ENCODE assay signal across 8 cellular contexts in the genomic region with DNA sequence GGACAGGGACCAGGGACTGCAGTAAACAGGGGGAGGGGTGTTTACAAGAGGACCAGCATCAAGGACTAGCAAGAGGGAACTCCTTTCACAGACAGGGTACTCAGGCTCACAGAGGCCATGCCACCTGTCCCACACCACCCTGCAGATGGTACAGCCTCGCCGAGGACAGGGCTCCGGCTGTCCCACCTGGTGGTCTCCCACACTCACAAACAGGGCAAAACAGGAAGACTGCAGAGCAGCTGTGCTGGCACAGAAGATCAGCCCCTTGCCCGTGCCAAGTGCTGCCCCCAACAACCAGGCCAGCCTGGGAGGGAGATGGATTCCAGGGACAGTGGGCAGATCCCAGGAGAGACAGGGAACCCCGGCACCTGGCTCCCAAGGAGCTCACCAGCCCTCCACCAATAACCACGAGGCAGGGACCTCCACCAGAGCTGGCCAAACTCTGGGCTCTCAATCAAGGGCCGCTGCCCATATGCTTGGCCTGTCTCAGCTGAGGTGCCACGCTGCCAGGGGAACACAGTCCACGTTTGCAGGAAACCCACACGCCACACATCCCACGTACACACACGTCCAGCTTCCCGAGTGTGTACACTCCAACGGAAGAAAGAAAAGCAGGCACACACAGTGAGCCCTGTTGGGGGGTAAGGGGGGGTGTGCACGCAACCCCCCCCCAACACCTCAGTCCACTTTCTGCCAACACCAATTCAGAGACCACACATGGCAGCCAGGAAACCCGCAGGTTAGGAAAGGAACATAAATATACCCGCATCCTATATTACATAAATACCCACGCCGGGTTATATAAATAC. TPM values are rescaled to one million over a fixed set of nuclear protein-coding genes. Genes with fewer than 3 reads are reported as not detected.
DNase-seq lines count a peak whose midpoint lies in the region; ATAC-seq, FAIRE-seq and TF ChIP-seq lines count a peak whose summit lies in the region.

No MANE protein-coding gene starts in this region.

- H3K4me1 ChIP-seq in ES-I3 (ENCODE audit: insufficient read depth, low read length) (peaks cover 54% of the 10 kb centered on the region), mesenchymal stem cell (ENCODE audit: control insufficient read depth, insufficient read depth, low read depth, low read length) (peaks cover 58% of the 10 kb centered on the region), upper lobe of right lung (peaks cover 47% of the 10 kb centered on the region)

- H3K23ac ChIP-seq in mesenchymal stem cell (ENCODE audit: low read length in 2 of 2): peak overlapping the region in 1 of 2 experiments; percentile 28

- H3K4ac ChIP-seq in mesenchymal stem cell (ENCODE audit: low read depth in 1 of 2, low read length in 2 of 2): peak overlapping the region; percentile 69 to 75

- H3K27me3 ChIP-seq in mesenchymal stem cell (ENCODE audit: control insufficient read depth in 1 of 2, insufficient read depth in 1 of 2, low read length in 2 of 2): no peaks in the 10 kb centered on the region
- H3K27me3 ChIP-seq in upper lobe of right lung: no peaks in the 10 kb centered on the region

- no peak overlapping the region for H2BK120ac ChIP-seq in mesenchymal stem cell (ENCODE audit: low read depth, low read length)

- no peak overlapping the region for H2BK5ac ChIP-seq in mesenchymal stem cell (ENCODE audit: low read depth, low read length, poor library complexity, severe bottlenecking)

- H2AK5ac ChIP-seq in mesenchymal stem cell (ENCODE audit: low read length, severe bottlenecking): peak overlapping the region; percentile 8

- no peak for TF ChIP-seq CTCF in upper lobe of right lung (IDR thresholded peaks at IDR 0.05)

- peak overlapping the region in 1 of 2 experiments; percentile 63 for H3K14ac ChIP-seq in mesenchymal stem cell (ENCODE audit: low read length in 2 of 2)

- H4K91ac ChIP-seq in mesenchymal stem cell (ENCODE audit: low read length): peak overlapping the region; percentile 45

- no peak overlapping the region for H2BK15ac ChIP-seq in mesenchymal stem cell (ENCODE audit: low read depth, poor library complexity, severe bottlenecking)

- intact Hi-C loops in upper lobe of right lung (cut with DNase I): no loop called here

- 39% methylated on average over 19 of the region's 19 CpGs for whole genome bisulfite sequencing in mesenchymal stem cell

- H3K9ac ChIP-seq in ES-I3 (ENCODE audit: low read depth, low read length) (peak overlapping the region; percentile 100), mesenchymal stem cell (ENCODE audit: low read length) (peak overlapping the region; percentile 97)

- H3K4me3 ChIP-seq in mesenchymal stem cell (ENCODE audit: insufficient read depth in 1 of 2, low read depth in 1 of 2, low read length in 2 of 2) (peak overlapping the region; percentile 58 to 90), upper lobe of right lung (peak overlapping the region; percentile 79)

- H3K79me1 ChIP-seq in mesenchymal stem cell (replicated peaks; ENCODE audit: low read length, poor library complexity, severe bottlenecking): no peaks in the 10 kb centered on the region

- no peak overlapping the region for H2AFZ ChIP-seq in mesenchymal stem cell (ENCODE audit: low read depth, low read length)

- H3K9me3 ChIP-seq in ES-I3 (ENCODE audit: control insufficient read depth, insufficient read depth, low read length) (no peaks in the 10 kb centered on the region), mesenchymal stem cell (ENCODE audit: control insufficient read depth, low read length) (no peaks in the 10 kb centered on the region), upper lobe of right lung (no peaks in the 10 kb centered on the region)

- H3K27ac ChIP-seq in caudate nucleus (ENCODE audit: low read depth, low read length) (peak overlapping the region; percentile 97), mesenchymal stem cell (ENCODE audit: low read length, poor library complexity, severe bottlenecking) (peak overlapping the region; percentile 75), upper lobe of right lung (peak overlapping the region; percentile 97)

- no peak overlapping the region for H4K8ac ChIP-seq in mesenchymal stem cell (ENCODE audit: low read length)

- H2BK12ac ChIP-seq in mesenchymal stem cell (ENCODE audit: low read length in 2 of 2): peak overlapping the region; percentile 41 to 61

- peak overlapping the region; percentile 58 to 93 for H3K18ac ChIP-seq in mesenchymal stem cell (ENCODE audit: low read depth in 1 of 2, low read length in 2 of 2)

- H3K4me2 ChIP-seq in mesenchymal stem cell (ENCODE audit: low read length, poor library complexity, severe bottlenecking): peak overlapping the region; percentile 64

- FAIRE-seq in urothelium cell line (lab: Jason Lieb, UNC) (no peak), HTR-8/SVneo (lab: Jason Lieb, UNC) (no peak)

- H3K36me3 ChIP-seq in ES-I3 (ENCODE audit: insufficient read depth, low read length) (peaks cover 27% of the 10 kb centered on the region), mesenchymal stem cell (ENCODE audit: control insufficient read depth in 1 of 2, insufficient read depth in 2 of 2, low read depth in 1 of 2, low read length in 2 of 2) (peaks cover 25 to 37% of the 10 kb centered on the region in 2 experiments), upper lobe of right lung (peaks cover 13% of the 10 kb centered on the region)

- peak; percentile 24 for DNase-seq in NCI-H510A treated with DMSO at 0.1 percent for 48 hours (lab: John Stamatoyannopoulos, UW)
- peak in 17 of 61 donors; percentile 14 to 68 (median 44) for DNase-seq in caudate nucleus (lab: John Stamatoyannopoulos, UW)
- peak; percentile 45 for DNase-seq in mesenchymal stem cell
- no peak for DNase-seq in upper lobe of right lung
- DNase-seq in urothelium cell line (ENCODE audit: low spot score): no peak
- no peak for DNase-seq in HTR-8/SVneo (ENCODE audit: insufficient read length, low spot score)

- no peak for ATAC-seq in upper lobe of right lung
- ATAC-seq in GM21529 (IDR thresholded peaks at IDR 0.05; ENCODE audit: unreplicated experiment): no peak

RNA-seq across cellular contexts. Expression of a gene that starts 2.0 kb away (rescaled TPM):
- 175 TPM for polyA plus RNA-seq in mesenchymal stem cell (2013, experiment 1 of 2)
- polyA plus RNA-seq in mesenchymal stem cell (2013, experiment 2 of 2): 170 TPM
- 115 TPM for total RNA-seq in upper lobe of right lung

RNA-seq across cellular contexts. Expression of a gene that starts 42.4 kb away (rescaled TPM):
- polyA plus RNA-seq in mesenchymal stem cell (2013, experiment 1 of 2): 71.3 TPM
- polyA plus RNA-seq in mesenchymal stem cell (2013, experiment 2 of 2): 71.6 TPM
- total RNA-seq in upper lobe of right lung: 79.2 TPM

Comparison
In these comparisons a context has a peak if more than half of its experiments do, and no peak if none do; other contexts are left out.
1. DNase-seq: peak in NCI-H510A treated with DMSO at 0.1 percent for 48 hours (single experiment) and mesenchymal stem cell (single experiment); none in upper lobe of right lung (single experiment), urothelium cell line (single experiment) and HTR-8/SVneo (single experiment).
2. Peak in every context shown above with its lines, with median percentiles within 50 percentile points of each other: H3K27ac ChIP-seq.